In the genomic region with DNA sequence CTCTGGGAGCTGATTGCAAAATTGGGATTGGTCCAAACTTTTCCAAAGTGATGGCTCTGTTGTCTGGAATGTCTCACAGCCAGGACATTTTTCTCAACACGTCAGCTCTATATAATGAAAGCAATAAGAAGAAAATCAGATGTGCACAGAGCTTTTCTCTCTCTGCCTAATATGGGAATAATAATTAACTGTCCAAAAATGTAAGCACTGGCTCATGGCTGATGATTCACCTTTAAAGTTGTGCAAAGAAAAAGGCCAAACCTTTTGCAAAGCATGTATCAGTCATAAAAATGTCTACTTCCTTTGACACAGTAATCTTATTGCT, we compare ENCODE assay signal across 10 cellular contexts. TPM values are rescaled to one million over a fixed set of nuclear protein-coding genes. Genes with fewer than 3 reads are reported as not detected.
A peak's percentile ranks its signal among the peaks of the same experiment; 100 is the strongest.
DNase-seq lines count a peak whose midpoint lies in the region; ATAC-seq and TF ChIP-seq lines count a peak whose summit lies in the region.
"Had no signal": no experiment of that assay in that cellular context is flagged by ENCODE, and none has a peak within 500 bp of the region (broad histone marks: within the 10 kb centered on the region; RNA-seq: fewer than 3 reads in every experiment).

No MANE protein-coding gene starts in this region.

- H3K4me3 ChIP-seq in GM23338 = no peak overlapping the region
- H3K4me3 ChIP-seq in RWPE2 (ENCODE audit: severe bottlenecking) = no peak overlapping the region
- H3K4me3 ChIP-seq in fibroblast of the aortic adventitia (ENCODE audit: low read depth, low read length) = no peak overlapping the region

- H3F3A ChIP-seq in GM23338 (replicated peaks; ENCODE audit: low read depth) = no peaks in the 10 kb centered on the region

- no peak overlapping the region for H3K4me3 Mint-ChIP-seq in GM23338

- peaks cover 30% of the 10 kb centered on the region for H3K4me1 ChIP-seq in GM23338 (ENCODE audit: insufficient read depth)
- H3K4me1 ChIP-seq in RWPE2 (ENCODE audit: insufficient read depth, poor library complexity, severe bottlenecking) = peaks cover 58% of the 10 kb centered on the region

- H3K27ac Mint-ChIP-seq in GM23338 = no peak overlapping the region

- H2AFZ ChIP-seq in GM23338 = no peak overlapping the region

- no peaks in the 10 kb centered on the region for H3K27me3 ChIP-seq in GM23338 (ENCODE audit: insufficient read depth)
- H3K27me3 ChIP-seq in RWPE2 (ENCODE audit: insufficient read depth, poor library complexity, severe bottlenecking) = no peaks in the 10 kb centered on the region

- TF ChIP-seq CTCF in GM23338 (conservative IDR thresholded peaks at IDR 0.05; ENCODE audit: low read depth in 2 of 2) (no peak), RWPE2 (IDR thresholded peaks at IDR 0.05; ENCODE audit: poor library complexity, severe bottlenecking) (no peak), fibroblast of the aortic adventitia (IDR thresholded peaks at IDR 0.05; ENCODE audit: insufficient read depth, low read length) (no peak), GM10266 (IDR thresholded peaks at IDR 0.05; ENCODE audit: control insufficient read depth, insufficient read depth, low read depth, missing control alignments) (no peak)

- ATAC-seq in GM23338 (no peak), RWPE2 (ENCODE audit: low read depth) (peak; percentile 82)

- H3K9me3 Mint-ChIP-seq in GM23338 = no peaks in the 10 kb centered on the region

- H3K4me1 Mint-ChIP-seq in GM23338 = peaks cover 42% of the 10 kb centered on the region

- H3K27me3 Mint-ChIP-seq in GM23338 (ENCODE audit: insufficient read depth, low read depth, poor library complexity) = no peaks in the 10 kb centered on the region

- H3K27ac ChIP-seq in GM23338 (ENCODE audit: low read depth) (0 out of 2 replicates have a peak overlapping the region, but pooled peaks have one; percentile 18), RWPE2 (ENCODE audit: poor library complexity, severe bottlenecking) (peak overlapping the region; percentile 97)

- DNase-seq in GM23338 (ENCODE audit: low spot score) = no peak
- DNase-seq in RWPE2 (ENCODE audit: low spot score) = no peak
- DNase-seq in fibroblast of the aortic adventitia (ENCODE audit: low read depth) = peak; percentile 96
- peak; percentile 15 for DNase-seq in smooth muscle cell of the brain vasculature (ENCODE audit: low read depth, low spot score)
- DNase-seq in HT-29 (ENCODE audit: low spot score) = no peak
- no peak for DNase-seq in NCI-H1436 treated with DMSO at 0.1 percent for 48 hours (lab: John Stamatoyannopoulos, UW)
- no peak for DNase-seq in GDM1 (lab: John Stamatoyannopoulos, UW)
- no peak for DNase-seq in GM10266 (ENCODE audit: extremely low spot score)
- DNase-seq: amygdala; stimulated activated naive CD4-positive, alpha-beta T cell had no signal

- H3K36me3 ChIP-seq in GM23338 (ENCODE audit: insufficient read depth) = no peaks in the 10 kb centered on the region
- no peaks in the 10 kb centered on the region for H3K36me3 ChIP-seq in RWPE2 (ENCODE audit: low read depth)

- no peaks in the 10 kb centered on the region for H4K20me1 ChIP-seq in GM23338 (replicated peaks; ENCODE audit: insufficient read depth)

- no peaks in the 10 kb centered on the region for H3K9me2 ChIP-seq in GM23338 (ENCODE audit: insufficient read depth)

- no peaks in the 10 kb centered on the region; the same call in 2 of the 3 replicates for H3K36me3 Mint-ChIP-seq in GM23338 (ENCODE audit: low read depth)

- H3K4me2 ChIP-seq in GM23338 = no peak overlapping the region

- no peaks in the 10 kb centered on the region for H3K9me3 ChIP-seq in RWPE2 (ENCODE audit: severe bottlenecking)

- no peaks in the 10 kb centered on the region for H3K79me2 ChIP-seq in GM23338 (replicated peaks; ENCODE audit: insufficient read depth)

TF ChIP-seq in GM23338, 12 proteins besides CTCF, POLR2A, EP300 and RAD21 (continues in another document):
- TF ChIP-seq STAT1 (IDR thresholded peaks at IDR 0.05; ENCODE audit: unreplicated experiment) = no peak
- TF ChIP-seq EZH2phosphoT487 (IDR thresholded peaks at IDR 0.05; ENCODE audit: unreplicated experiment) = no peak
- TF ChIP-seq, protein P1, sequence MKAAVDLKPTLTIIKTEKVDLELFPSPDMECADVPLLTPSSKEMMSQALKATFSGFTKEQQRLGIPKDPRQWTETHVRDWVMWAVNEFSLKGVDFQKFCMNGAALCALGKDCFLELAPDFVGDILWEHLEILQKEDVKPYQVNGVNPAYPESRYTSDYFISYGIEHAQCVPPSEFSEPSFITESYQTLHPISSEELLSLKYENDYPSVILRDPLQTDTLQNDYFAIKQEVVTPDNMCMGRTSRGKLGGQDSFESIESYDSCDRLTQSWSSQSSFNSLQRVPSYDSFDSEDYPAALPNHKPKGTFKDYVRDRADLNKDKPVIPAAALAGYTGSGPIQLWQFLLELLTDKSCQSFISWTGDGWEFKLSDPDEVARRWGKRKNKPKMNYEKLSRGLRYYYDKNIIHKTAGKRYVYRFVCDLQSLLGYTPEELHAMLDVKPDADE (IDR thresholded peaks at IDR 0.05) = no peak
- no peak for TF ChIP-seq POLR2AphosphoS5 (IDR thresholded peaks at IDR 0.05; ENCODE audit: low read depth)
- TF ChIP-seq CREB1 (CRISPR knock-in tag; IDR thresholded peaks at IDR 0.05; ENCODE audit: low read depth) = no peak
- no peak for TF ChIP-seq EZH2 (IDR thresholded peaks at IDR 0.05; ENCODE audit: low read depth, unreplicated experiment)
- no peak for TF ChIP-seq NANOG (IDR thresholded peaks at IDR 0.05; ENCODE audit: borderline replicate concordance)
- TF ChIP-seq ZNF114 (CRISPR knock-in tag; IDR thresholded peaks at IDR 0.05) = no peak
- TF ChIP-seq ZNF331 (CRISPR knock-in tag; IDR thresholded peaks at IDR 0.05; ENCODE audit: low read depth) = no peak
- no peak for TF ChIP-seq JUNB (IDR thresholded peaks at IDR 0.05; ENCODE audit: unreplicated experiment)
- TF ChIP-seq, protein P2, sequence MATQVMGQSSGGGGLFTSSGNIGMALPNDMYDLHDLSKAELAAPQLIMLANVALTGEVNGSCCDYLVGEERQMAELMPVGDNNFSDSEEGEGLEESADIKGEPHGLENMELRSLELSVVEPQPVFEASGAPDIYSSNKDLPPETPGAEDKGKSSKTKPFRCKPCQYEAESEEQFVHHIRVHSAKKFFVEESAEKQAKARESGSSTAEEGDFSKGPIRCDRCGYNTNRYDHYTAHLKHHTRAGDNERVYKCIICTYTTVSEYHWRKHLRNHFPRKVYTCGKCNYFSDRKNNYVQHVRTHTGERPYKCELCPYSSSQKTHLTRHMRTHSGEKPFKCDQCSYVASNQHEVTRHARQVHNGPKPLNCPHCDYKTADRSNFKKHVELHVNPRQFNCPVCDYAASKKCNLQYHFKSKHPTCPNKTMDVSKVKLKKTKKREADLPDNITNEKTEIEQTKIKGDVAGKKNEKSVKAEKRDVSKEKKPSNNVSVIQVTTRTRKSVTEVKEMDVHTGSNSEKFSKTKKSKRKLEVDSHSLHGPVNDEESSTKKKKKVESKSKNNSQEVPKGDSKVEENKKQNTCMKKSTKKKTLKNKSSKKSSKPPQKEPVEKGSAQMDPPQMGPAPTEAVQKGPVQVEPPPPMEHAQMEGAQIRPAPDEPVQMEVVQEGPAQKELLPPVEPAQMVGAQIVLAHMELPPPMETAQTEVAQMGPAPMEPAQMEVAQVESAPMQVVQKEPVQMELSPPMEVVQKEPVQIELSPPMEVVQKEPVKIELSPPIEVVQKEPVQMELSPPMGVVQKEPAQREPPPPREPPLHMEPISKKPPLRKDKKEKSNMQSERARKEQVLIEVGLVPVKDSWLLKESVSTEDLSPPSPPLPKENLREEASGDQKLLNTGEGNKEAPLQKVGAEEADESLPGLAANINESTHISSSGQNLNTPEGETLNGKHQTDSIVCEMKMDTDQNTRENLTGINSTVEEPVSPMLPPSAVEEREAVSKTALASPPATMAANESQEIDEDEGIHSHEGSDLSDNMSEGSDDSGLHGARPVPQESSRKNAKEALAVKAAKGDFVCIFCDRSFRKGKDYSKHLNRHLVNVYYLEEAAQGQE (IDR thresholded peaks at IDR 0.05; ENCODE audit: unreplicated experiment) = no peak

RNA-seq across cellular contexts. Expression of a gene that starts 30.4 kb away (rescaled TPM):
- 79.3 and 81.2 TPM in 2 replicates for total RNA-seq in GM23338 (2014; rRNA removed; shearing (Covaris generic))
- 51.5 and 62.1 TPM in 2 replicates for polyA plus RNA-seq in GM23338 (2016; fragmentation: Nextera tagmentation; extraction: Ambion mirVana)
- total RNA-seq in fibroblast of the aortic adventitia (ENCODE audit: low replicate concordance) = 7.0 and 29.7 TPM in 2 replicates
- total RNA-seq in HT-29 (2014; rRNA removed; shearing (Covaris generic)) = 5.9 and 6.8 TPM in 2 replicates

Comparison
In these comparisons a context has a peak if more than half of its experiments do, and no peak if none do; other contexts are left out.
1. DNase-seq: peak in fibroblast of the aortic adventitia (single experiment) and smooth muscle cell of the brain vasculature (single experiment); none in GM23338 (single experiment), RWPE2 (single experiment), HT-29 (single experiment), NCI-H1436 treated with DMSO at 0.1 percent for 48 hours (single experiment), GDM1 (single experiment) and GM10266 (single experiment).